ENCODE assay signal across 2 cellular contexts in genomic region chr6:159979136-159979874, GRCh38.
TF ChIP-seq lines count a peak whose summit lies in the region.

No MANE protein-coding gene starts in this region.

TF ChIP-seq in IMR-90, 13 proteins besides CTCF, POLR2A, EP300 and RAD21:
- TF ChIP-seq MAFK (IDR thresholded peaks at IDR 0.05; ENCODE audit: low read depth, low read length), result no peak
- no peak for TF ChIP-seq ELK1 (IDR thresholded peaks at IDR 0.05; ENCODE audit: borderline replicate concordance, low read depth, low read length)
- no peak for TF ChIP-seq CEBPB (IDR thresholded peaks at IDR 0.05; ENCODE audit: low read depth, low read length)
- no peak for TF ChIP-seq BHLHE40 (IDR thresholded peaks at IDR 0.05; ENCODE audit: low read depth, low read length)
- no peak for TF ChIP-seq RFX5 (IDR thresholded peaks at IDR 0.05; ENCODE audit: low read depth, low read length)
- no peak for TF ChIP-seq FOS (IDR thresholded peaks at IDR 0.05; ENCODE audit: low read depth, low read length)
- no peak for TF ChIP-seq USF2 (IDR thresholded peaks at IDR 0.05; ENCODE audit: low read depth, low read length)
- TF ChIP-seq RCOR1 (IDR thresholded peaks at IDR 0.05; ENCODE audit: insufficient replicate concordance, low read length), result no peak
- TF ChIP-seq MAZ (IDR thresholded peaks at IDR 0.05; ENCODE audit: borderline replicate concordance, low read depth, low read length), result no peak
- TF ChIP-seq MXI1 (IDR thresholded peaks at IDR 0.05; ENCODE audit: borderline replicate concordance, low read depth, low read length), result no peak
- no peak for TF ChIP-seq CHD1 (IDR thresholded peaks at IDR 0.05; ENCODE audit: low read depth, low read length)
- TF ChIP-seq SMC3 (IDR thresholded peaks at IDR 0.05; ENCODE audit: low read depth, low read length), result no peak
- TF ChIP-seq NFE2L2 (IDR thresholded peaks at IDR 0.05; ENCODE audit: low read depth, low read length), result no peak

TF ChIP-seq in K562, 482 proteins besides CTCF, POLR2A, EP300 and RAD21 (continues in another document):
- TF ChIP-seq POLR2AphosphoS5 (IDR thresholded peaks at IDR 0.05; ENCODE audit: control insufficient read depth, insufficient read depth, low read depth, low read length), result no peak
- TF ChIP-seq MTF1 (CRISPR knock-in tag; IDR thresholded peaks at IDR 0.05; ENCODE audit: borderline replicate concordance), result no peak
- no peak for TF ChIP-seq TARDBP (IDR thresholded peaks at IDR 0.05)
- no peak for TF ChIP-seq ZFP1 (CRISPR knock-in tag; IDR thresholded peaks at IDR 0.05)
- TF ChIP-seq NUFIP1 (IDR thresholded peaks at IDR 0.05; ENCODE audit: partially characterized antibody), result no peak
- TF ChIP-seq RNF2 (IDR thresholded peaks at IDR 0.05), result 0 out of 2 replicates have a peak, but pooled peaks have one; percentile 31
- TF ChIP-seq IRF9 (tag; IDR thresholded peaks at IDR 0.05), result no peak
- no peak for TF ChIP-seq NFIX (CRISPR knock-in tag; IDR thresholded peaks at IDR 0.05; ENCODE audit: low read depth)
- no peak for TF ChIP-seq JUNB (CRISPR knock-in tag; conservative IDR thresholded peaks at IDR 0.05)
- TF ChIP-seq XRCC5 (IDR thresholded peaks at IDR 0.05; ENCODE audit: low read depth, low read length), result 0 out of 2 replicates have a peak, but pooled peaks have one; percentile 26
- TF ChIP-seq TFAP4 (CRISPR knock-in tag; IDR thresholded peaks at IDR 0.05; ENCODE audit: borderline replicate concordance), result peak; percentile 65; the same call in 1 of the 2 replicates
- TF ChIP-seq ZNF212 (CRISPR knock-in tag; IDR thresholded peaks at IDR 0.05), result no peak
- TF ChIP-seq ZNF695 (CRISPR knock-in tag; IDR thresholded peaks at IDR 0.05), result no peak
- no peak for TF ChIP-seq ZNF584 (CRISPR knock-in tag; IDR thresholded peaks at IDR 0.05; ENCODE audit: low read depth)
- no peak for TF ChIP-seq E4F1 (CRISPR knock-in tag; IDR thresholded peaks at IDR 0.05; ENCODE audit: borderline replicate concordance)
- no peak for TF ChIP-seq PTTG1 (tag; IDR thresholded peaks at IDR 0.05; ENCODE audit: low read depth)
- TF ChIP-seq ETS1 (conservative IDR thresholded peaks at IDR 0.05; ENCODE audit: control insufficient read depth, low read depth, low read length), result no peak
- no peak for TF ChIP-seq ZNF766 (CRISPR knock-in tag; conservative IDR thresholded peaks at IDR 0.05)
- no peak for TF ChIP-seq ZNF280B (CRISPR knock-in tag; IDR thresholded peaks at IDR 0.05)
- TF ChIP-seq NCOR1 (IDR thresholded peaks at IDR 0.05), result no peak
- TF ChIP-seq HMBOX1 (IDR thresholded peaks at IDR 0.05), result 0 out of 2 replicates have a peak, but pooled peaks have one; percentile 40
- TF ChIP-seq STAT5A (IDR thresholded peaks at IDR 0.05; ENCODE audit: borderline replicate concordance, low read length), result peak; percentile 42; the same call in 1 of the 2 replicates
- TF ChIP-seq ZNF165 (CRISPR knock-in tag; IDR thresholded peaks at IDR 0.05; ENCODE audit: borderline replicate concordance), result no peak
- no peak for TF ChIP-seq CEBPZ (IDR thresholded peaks at IDR 0.05; ENCODE audit: borderline replicate concordance, low read depth, low read length)
- peak; percentile 67 for TF ChIP-seq ATF3 (IDR thresholded peaks at IDR 0.05)
- TF ChIP-seq ATF3 (CRISPR knock-in tag; conservative IDR thresholded peaks at IDR 0.05), result 0 out of 2 replicates have a peak, but pooled peaks have one; percentile 47
- TF ChIP-seq EP400 (IDR thresholded peaks at IDR 0.05), result no peak
- TF ChIP-seq MAZ (CRISPR knock-in tag; conservative IDR thresholded peaks at IDR 0.05 in 1 of 2, IDR thresholded peaks at IDR 0.05 in 1 of 2), result peak in 1 of 2 experiments; percentile 28; a peak in 1 of 4 replicates
- no peak for TF ChIP-seq KLF16 (IDR thresholded peaks at IDR 0.05)
- TF ChIP-seq ZNF592 (IDR thresholded peaks at IDR 0.05), result peak; percentile 86
- no peak for TF ChIP-seq ZNF324 (CRISPR knock-in tag; IDR thresholded peaks at IDR 0.05)
- peak; percentile 76 for TF ChIP-seq DACH1 (IDR thresholded peaks at IDR 0.05; ENCODE audit: partially characterized antibody)
- no peak for TF ChIP-seq HBP1 (CRISPR knock-in tag; IDR thresholded peaks at IDR 0.05)
- no peak for TF ChIP-seq MCM7 (IDR thresholded peaks at IDR 0.05)
- TF ChIP-seq SOX6 (IDR thresholded peaks at IDR 0.05), result peak; percentile 76; the same call in 1 of the 2 replicates
- TF ChIP-seq CHD2 (IDR thresholded peaks at IDR 0.05; ENCODE audit: low read depth, low read length), result no peak
- TF ChIP-seq SRF (CRISPR knock-in tag; IDR thresholded peaks at IDR 0.05), result no peak
- TF ChIP-seq CHD4 (IDR thresholded peaks at IDR 0.05; ENCODE audit: insufficient read depth, insufficient replicate concordance, low read depth, low read length, poor library complexity, severe bottlenecking), result no peak
